ENCODE assay signal across 21 cellular contexts in genomic region chr9:128862401-128862851, GRCh38. TPM values are rescaled to one million over a fixed set of nuclear protein-coding genes. Genes with fewer than 3 reads are reported as not detected.
DNase-seq lines count a peak whose midpoint lies in the region; ATAC-seq and TF ChIP-seq lines count a peak whose summit lies in the region.
"Had no signal": no experiment of that assay in that cellular context is flagged by ENCODE, and none has a peak within 500 bp of the region (broad histone marks: within the 10 kb centered on the region; RNA-seq: fewer than 3 reads in every experiment).

No MANE protein-coding gene starts in this region.

- ATAC-seq in heart left ventricle (peak; percentile 35 to 68 (median 53)), HG02973 (IDR thresholded peaks at IDR 0.05; ENCODE audit: unreplicated experiment) (no peak), T-helper 17 cell (no peak)
- ATAC-seq in stimulated activated naive CD8-positive, alpha-beta T cell treated with anti-CD3 and anti-CD28 coated beads, Interleukin-15, Interleukin-2, amounts not matched to agents 100 U/mL and 50 U/mL, for 24 hours, result no peak
- ATAC-seq: activated CD8-positive, alpha-beta memory T cell treated with anti-CD3 and anti-CD28 coated beads, Interleukin-2, amount 10 ng/mL, durations not matched to agents 7 days and 5 days; GM12878 had no signal

- no peak overlapping the region for H3K4me3 Mint-ChIP-seq in T-helper 17 cell
- H3K4me3 Mint-ChIP-seq: activated CD8-positive, alpha-beta memory T cell treated with anti-CD3 and anti-CD28 coated beads, Interleukin-2, amount 10 ng/mL, durations not matched to agents 7 days and 5 days; CD14-positive monocyte had no signal

- H3K27ac Mint-ChIP-seq in T-helper 17 cell, result no peak overlapping the region
- H3K27ac Mint-ChIP-seq: activated CD8-positive, alpha-beta memory T cell treated with anti-CD3 and anti-CD28 coated beads, Interleukin-2, amount 10 ng/mL, durations not matched to agents 7 days and 5 days had no signal

- TF ChIP-seq POLR2A in heart left ventricle (IDR thresholded peaks at IDR 0.05), result no peak
- TF ChIP-seq POLR2A in vagina (IDR thresholded peaks at IDR 0.05), result no peak

- no peaks in the 10 kb centered on the region for H3K36me3 Mint-ChIP-seq in T-helper 17 cell (ENCODE audit: low read depth)
- H3K36me3 Mint-ChIP-seq: activated CD8-positive, alpha-beta memory T cell treated with anti-CD3 and anti-CD28 coated beads, Interleukin-2, amount 10 ng/mL, durations not matched to agents 7 days and 5 days had no signal

- H3K4me1 Mint-ChIP-seq in T-helper 17 cell, result peaks cover 10% of the 10 kb centered on the region

- H3K27ac ChIP-seq in heart left ventricle, result peak overlapping the region in 1 of 12 donors; percentile 9
- peak overlapping the region; percentile 46 for H3K27ac ChIP-seq in left ventricle myocardium inferior (replicated peaks)
- H3K27ac ChIP-seq in osteoblast (ENCODE audit: low read depth, low read length), result no peak overlapping the region
- peak overlapping the region; percentile 20 for H3K27ac ChIP-seq in vagina

- H3K4me2 ChIP-seq in osteoblast (ENCODE audit: insufficient read depth, low read length), result no peak overlapping the region

- WGBS in heart left ventricle, 4 donors, result 68 to 92% (median 80%) methylated on average over 4 to 6 of the region's 6 CpGs

- H3K27me3 Mint-ChIP-seq in T-helper 17 cell, result no peaks in the 10 kb centered on the region
- H3K27me3 Mint-ChIP-seq: activated CD8-positive, alpha-beta memory T cell treated with anti-CD3 and anti-CD28 coated beads, Interleukin-2, amount 10 ng/mL, durations not matched to agents 7 days and 5 days had no signal

- H3K4me1 ChIP-seq in heart left ventricle (peaks cover 0 to 19% (median 3%) of the 10 kb centered on the region in 12 donors), left ventricle myocardium inferior (peaks cover 23% of the 10 kb centered on the region), osteoblast (ENCODE audit: insufficient read depth, low read length) (no peaks in the 10 kb centered on the region), vagina (peaks cover 23% of the 10 kb centered on the region)

- no peaks in the 10 kb centered on the region for H3K27me3 ChIP-seq in heart left ventricle
- no peaks in the 10 kb centered on the region for H3K27me3 ChIP-seq in left ventricle myocardium inferior (ENCODE audit: low read depth)
- H3K27me3 ChIP-seq in osteoblast (ENCODE audit: insufficient read depth, low read length), result no peaks in the 10 kb centered on the region
- no peaks in the 10 kb centered on the region for H3K27me3 ChIP-seq in vagina

- H3K79me2 ChIP-seq in osteoblast (ENCODE audit: insufficient read depth, low read length), result no peaks in the 10 kb centered on the region

- H3K36me3 ChIP-seq in heart left ventricle (no peaks in the 10 kb centered on the region), left ventricle myocardium inferior (no peaks in the 10 kb centered on the region), osteoblast (ENCODE audit: insufficient read depth, low read length) (no peaks in the 10 kb centered on the region), vagina (no peaks in the 10 kb centered on the region)

- TF ChIP-seq CTCF in heart left ventricle (IDR thresholded peaks at IDR 0.05), result no peak
- no peak for TF ChIP-seq CTCF in left ventricle myocardium inferior (IDR thresholded peaks at IDR 0.05; ENCODE audit: borderline replicate concordance)
- no peak for TF ChIP-seq CTCF in osteoblast (IDR thresholded peaks at IDR 0.05; ENCODE audit: extremely low read depth, low read depth, low read length)
- TF ChIP-seq CTCF in vagina (IDR thresholded peaks at IDR 0.05), result no peak

- DNase-seq in heart left ventricle (no peak), cardiac septum (ENCODE audit: low spot score) (no peak), left ventricle myocardium inferior (peak; percentile 28), osteoblast (ENCODE audit: insufficient read length, low spot score, missing footprints) (peak; percentile 23), vagina (ENCODE audit: extremely low spot score in 2 of 2) (no peak), T-helper 17 cell (no peak)
- no peak for DNase-seq in stimulated activated naive CD8-positive, alpha-beta T cell treated with anti-CD3 and anti-CD28 coated beads, Interleukin-15, Interleukin-2, amounts not matched to agents 100 U/mL and 50 U/mL, for 24 hours
- DNase-seq: activated CD4-positive, alpha-beta T cell treated with anti-CD3 and anti-CD28 coated beads for 1 hour; activated CD8-positive, alpha-beta memory T cell treated with anti-CD3 and anti-CD28 coated beads, Interleukin-2, amount 10 ng/mL, durations not matched to agents 7 days and 5 days; central memory CD4-positive, alpha-beta T cell; GDM1; hippocampal formation; Karpas-422; NCI-H1105; NCI-H2107; NCI-H524 treated with DMSO at 0.1 percent for 48 hours; stimulated activated CD4-positive, alpha-beta T cell treated with anti-CD3 and anti-CD28 coated beads, Interleukin-4, amount 100 ng/mL, for 4 hours had no signal

- H3K4me3 ChIP-seq in heart left ventricle (no peak overlapping the region), left ventricle myocardium inferior (no peak overlapping the region), osteoblast (ENCODE audit: insufficient read depth, low read length) (no peak overlapping the region), vagina (no peak overlapping the region)
- H3K4me3 ChIP-seq: GM12878, skin epidermis had no signal

- intact Hi-C loops in heart left ventricle (cut with DNase I) (loop anchor here in 7 of 10 donors (2.0 to 5.0 kb wide), 2 partner anchors 66 to 165 kb away; partner anchors contain the start of gene SH3GLB2 (in 1 of the 7)), cardiac septum (cut with DNase I) (no loop called here), left ventricle myocardium inferior (cut with micrococcal nuclease) (loop anchor here (5.0 kb wide), 1 partner anchor 65 kb away; no protein-coding TSS in a partner anchor), vagina (cut with DNase I) (loop anchor here (5.0 kb wide), 1 partner anchor 65 kb away; no protein-coding TSS in a partner anchor)

- no peaks in the 10 kb centered on the region for H3K9me3 ChIP-seq in heart left ventricle
- no peaks in the 10 kb centered on the region for H3K9me3 ChIP-seq in left ventricle myocardium inferior (replicated peaks)
- H3K9me3 ChIP-seq in osteoblast (ENCODE audit: low read depth, low read length), result no peaks in the 10 kb centered on the region
- no peaks in the 10 kb centered on the region for H3K9me3 ChIP-seq in vagina
- no peaks in the 10 kb centered on the region for H3K9me3 ChIP-seq in T-helper 17 cell (ENCODE audit: control insufficient read depth, low read length, poor library complexity, severe bottlenecking)

- H2AFZ ChIP-seq in osteoblast (ENCODE audit: low read length), result no peak overlapping the region

- H4K20me1 ChIP-seq in osteoblast (ENCODE audit: insufficient read depth, low read length), result peaks cover 3% of the 10 kb centered on the region

RNA-seq across cellular contexts. Expression of gene KYAT1, which starts 19.3 kb away (rescaled TPM):
- total RNA-seq in heart left ventricle (10 to 100 TPM in 7 of 9 donors, 1 to 10 TPM in 2; 9.5 to 16.7 (median 13.4) TPM), cardiac septum (9.2 TPM), left ventricle myocardium inferior (12.1 TPM), osteoblast (3.3 and 4.7 TPM in 2 replicates), vagina (11.0 TPM), T-helper 17 cell (1 to 10 TPM; 4.8 to 5.7 TPM)
- polyA plus RNA-seq in heart left ventricle, result 10 to 100 TPM; 11.5 to 12.6 TPM

RNA-seq across cellular contexts. Expression of gene LRRC8A, which starts 19.5 kb away (rescaled TPM):
- total RNA-seq in heart left ventricle (10 to 100 TPM; 16.2 to 76.4 (median 28.8) TPM), cardiac septum (24.2 TPM), left ventricle myocardium inferior (19.8 TPM), osteoblast (38.0 and 39.8 TPM in 2 replicates), vagina (110 TPM), T-helper 17 cell (10 to 100 TPM; 28.9 to 30.3 TPM)
- polyA plus RNA-seq in heart left ventricle, result 10 to 100 TPM; 15.8 to 62.3 TPM

RNA-seq across cellular contexts. Expression of gene SPOUT1, which starts 32.8 kb away (rescaled TPM):
- total RNA-seq in heart left ventricle (10 to 100 TPM in 7 of 9 donors, 1 to 10 TPM in 2; 6.1 to 24.7 (median 15.1) TPM), cardiac septum (18.0 TPM), left ventricle myocardium inferior (17.5 TPM), osteoblast (10.1 and 10.3 TPM in 2 replicates), vagina (48.6 TPM), T-helper 17 cell (10 to 100 TPM; 33.7 to 48.1 TPM)
- 10 to 100 TPM; 14.2 to 20.2 TPM for polyA plus RNA-seq in heart left ventricle

RNA-seq across cellular contexts. Expression of gene ENDOG, which starts 44.1 kb away (rescaled TPM):
- total RNA-seq in heart left ventricle (10 to 100 TPM; 34.8 to 99.9 (median 57.6) TPM), cardiac septum (47.1 TPM), left ventricle myocardium inferior (75.3 TPM), osteoblast (17.4 and 18.0 TPM in 2 replicates), vagina (28.2 TPM), T-helper 17 cell (1 to 10 TPM; 7.7 to 7.8 TPM)
- 100 to 1,000 TPM in 1 of 2 donors, 10 to 100 TPM in 1; 38.4 to 105 TPM for polyA plus RNA-seq in heart left ventricle

RNA-seq across cellular contexts. Expression of gene PHYHD1, which starts 58.4 kb away (rescaled TPM):
- total RNA-seq in heart left ventricle, result 10 to 100 TPM; 14.0 to 49.0 (median 27.3) TPM
- polyA plus RNA-seq in heart left ventricle, result 10 to 100 TPM; 24.2 to 41.5 TPM
- 21.9 TPM for total RNA-seq in cardiac septum
- 20.3 TPM for total RNA-seq in left ventricle myocardium inferior
- total RNA-seq in osteoblast, result 7.6 and 8.0 TPM in 2 replicates
- 23.6 TPM for total RNA-seq in vagina
- under 1 TPM in 1 of 2 donors, not detected in 1; 0.45 TPM for total RNA-seq in T-helper 17 cell
- polyA plus RNA-seq: CD14-positive monocyte had no signal

Comparison
In these comparisons a context has a peak if more than half of its experiments do, and no peak if none do; other contexts are left out.
1. DNase-seq: peak in left ventricle myocardium inferior (single experiment) and osteoblast (single experiment); none in heart left ventricle (0 of 5), cardiac septum (single experiment), vagina (0 of 2), T-helper 17 cell (0 of 3) and stimulated activated naive CD8-positive, alpha-beta T cell treated with anti-CD3 and anti-CD28 coated beads, Interleukin-15, Interleukin-2, amounts not matched to agents 100 U/mL and 50 U/mL, for 24 hours (single experiment).
2. ATAC-seq: peak in heart left ventricle (4 of 4); none in HG02973 (single experiment), T-helper 17 cell (single experiment) and stimulated activated naive CD8-positive, alpha-beta T cell treated with anti-CD3 and anti-CD28 coated beads, Interleukin-15, Interleukin-2, amounts not matched to agents 100 U/mL and 50 U/mL, for 24 hours (single experiment).